Comparison of ENCODE assay signal across 13 cellular contexts in the genomic region with DNA sequence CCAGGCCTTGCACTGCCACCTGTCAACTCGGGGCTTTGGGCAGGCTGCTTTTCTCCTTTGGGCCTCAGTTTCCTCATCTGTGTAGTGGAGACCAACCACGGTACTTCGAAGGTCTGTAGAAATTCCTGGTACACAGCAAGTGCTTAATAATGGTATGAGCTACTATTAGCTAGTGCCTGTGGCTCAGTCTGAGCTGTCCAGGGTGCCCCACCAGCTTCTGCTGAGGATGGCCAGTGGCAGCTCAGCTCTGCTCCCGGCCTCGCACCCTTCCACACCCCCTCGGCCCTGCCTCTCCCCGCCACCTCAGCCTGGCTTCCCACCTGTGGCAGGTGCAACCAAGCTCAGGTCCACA. TPM values are rescaled to one million over a fixed set of nuclear protein-coding genes. Genes with fewer than 3 reads are reported as not detected.
A peak's percentile ranks its signal among the peaks of the same experiment; 100 is the strongest.
DNase-seq lines count a peak whose midpoint lies in the region; ATAC-seq and TF ChIP-seq lines count a peak whose summit lies in the region.
"Had no signal": no experiment of that assay in that cellular context is flagged by ENCODE, and none has a peak within 500 bp of the region (broad histone marks: within the 10 kb centered on the region; RNA-seq: fewer than 3 reads in every experiment).

No MANE protein-coding gene starts in this region.

- ATAC-seq in heart right ventricle = no peak
- no peak for ATAC-seq in left ventricle myocardium superior
- ATAC-seq in natural killer cell treated with Interleukin-12 subunit alpha and Interleukin-12 subunit beta and Interleukin-15 and Interleukin-18, amount 100 ng/mL, for 72 hours = no peak
- ATAC-seq in upper lobe of left lung (ENCODE audit: low FRiP score in 2 of 2) = peak in 1 of 2 donors; percentile 12
- no peak for ATAC-seq in HG03159 (IDR thresholded peaks at IDR 0.05; ENCODE audit: unreplicated experiment)
- ATAC-seq: SK-N-SH treated with all-trans-retinoic acid at 6 μM for 48 hours had no signal

- no peaks in the 10 kb centered on the region for H3K27me3 Mint-ChIP-seq in natural killer cell treated with Interleukin-12 subunit alpha and Interleukin-12 subunit beta and Interleukin-15 and Interleukin-18, amount 100 ng/mL, for 72 hours

- TF ChIP-seq EP300 in upper lobe of left lung (IDR thresholded peaks at IDR 0.05) = no peak

- H3K27ac ChIP-seq in heart right ventricle (peak overlapping the region in 9 of 10 donors; percentile 27 to 88 (median 72)), cingulate gyrus (ENCODE audit: low read depth, low read length) (peak overlapping the region; percentile 54), upper lobe of left lung (peak overlapping the region; percentile 54 to 88 (median 80))
- H3K27ac ChIP-seq: epithelial cell of prostate had no signal

- no peaks in the 10 kb centered on the region for H3K9me3 Mint-ChIP-seq in natural killer cell treated with Interleukin-12 subunit alpha and Interleukin-12 subunit beta and Interleukin-15 and Interleukin-18, amount 100 ng/mL, for 72 hours
- H3K9me3 Mint-ChIP-seq: activated naive CD4-positive, alpha-beta T cell treated with anti-CD3 and anti-CD28 coated beads, Interleukin-2, amount 50 U/mL, for 72 hours had no signal

- intact Hi-C loops in heart right ventricle (cut with DNase I) (no loop called here), left ventricle myocardium superior (cut with micrococcal nuclease) (no loop called here)

- H3K9me3 ChIP-seq in heart right ventricle (no peaks in the 10 kb centered on the region), upper lobe of left lung (no peaks in the 10 kb centered on the region)

- H3K27me3 ChIP-seq in heart right ventricle (no peaks in the 10 kb centered on the region), upper lobe of left lung (no peaks in the 10 kb centered on the region)

- no peak overlapping the region for H3K4me3 Mint-ChIP-seq in natural killer cell treated with Interleukin-12 subunit alpha and Interleukin-12 subunit beta and Interleukin-15 and Interleukin-18, amount 100 ng/mL, for 72 hours

- no peak for TF ChIP-seq POLR2A in upper lobe of left lung (IDR thresholded peaks at IDR 0.05)

- H3K4me1 Mint-ChIP-seq in natural killer cell treated with Interleukin-12 subunit alpha and Interleukin-12 subunit beta and Interleukin-15 and Interleukin-18, amount 100 ng/mL, for 72 hours (ENCODE audit: low read depth in 2 of 2) = peaks cover 20 to 26% of the 10 kb centered on the region in 2 donors

- H3K4me3 ChIP-seq in heart right ventricle (no peak overlapping the region), upper lobe of left lung (no peak overlapping the region)

- TF ChIP-seq CTCF in heart right ventricle (IDR thresholded peaks at IDR 0.05) (no peak), upper lobe of left lung (IDR thresholded peaks at IDR 0.05) (no peak)

- H3K36me3 Mint-ChIP-seq in natural killer cell treated with Interleukin-12 subunit alpha and Interleukin-12 subunit beta and Interleukin-15 and Interleukin-18, amount 100 ng/mL, for 72 hours = no peaks in the 10 kb centered on the region
- H3K36me3 Mint-ChIP-seq: activated naive CD4-positive, alpha-beta T cell treated with anti-CD3 and anti-CD28 coated beads, Interleukin-2, amount 50 U/mL, for 72 hours had no signal

- 95 to 96% methylated on average over 7 of the region's 7 CpGs for WGBS in heart right ventricle, 2 donors
- 90 to 98% methylated on average over 4 to 7 of the region's 7 CpGs for WGBS in upper lobe of left lung, 2 donors

- DNase-seq in heart right ventricle = no peak
- no peak for DNase-seq in left ventricle myocardium superior
- no peak for DNase-seq in natural killer cell treated with Interleukin-12 subunit alpha and Interleukin-12 subunit beta and Interleukin-15 and Interleukin-18, amount 100 ng/mL, for 72 hours (ENCODE audit: low spot score)
- DNase-seq in upper lobe of left lung = no peak
- no peak for DNase-seq in activated CD4-positive, alpha-beta T cell treated with anti-CD3 and anti-CD28 coated beads for 4 hours
- no peak for DNase-seq in SW 1271 (lab: John Stamatoyannopoulos, UW)
- DNase-seq: cerebellar nuclear complex had no signal

- H3K4me1 ChIP-seq in heart right ventricle (peaks cover 0 to 59% (median 13%) of the 10 kb centered on the region in 9 donors), upper lobe of left lung (peaks cover 16 to 33% (median 31%) of the 10 kb centered on the region in 4 donors)

- H3K27ac Mint-ChIP-seq in natural killer cell treated with Interleukin-12 subunit alpha and Interleukin-12 subunit beta and Interleukin-15 and Interleukin-18, amount 100 ng/mL, for 72 hours = peak overlapping the region; percentile 31 to 85
- H3K27ac Mint-ChIP-seq: activated naive CD4-positive, alpha-beta T cell treated with anti-CD3 and anti-CD28 coated beads, Interleukin-2, amount 50 U/mL, for 72 hours had no signal

- no peaks in the 10 kb centered on the region for H3K36me3 ChIP-seq in heart right ventricle
- H3K36me3 ChIP-seq in upper lobe of left lung = no peaks in the 10 kb centered on the region

RNA-seq across cellular contexts. Expression of gene PLCG2, which starts 26.2 kb away (rescaled TPM):
- total RNA-seq in heart right ventricle = 10 to 100 TPM in 2 of 10 donors, 1 to 10 TPM in 8; 4.1 to 18.2 (median 6.9) TPM
- polyA plus RNA-seq in heart right ventricle = 1 to 10 TPM; 2.4 to 5.6 TPM
- 5.2 TPM for total RNA-seq in left ventricle myocardium superior
- total RNA-seq in natural killer cell treated with Interleukin-12 subunit alpha and Interleukin-12 subunit beta and Interleukin-15 and Interleukin-18, amount 100 ng/mL, for 72 hours = 100 to 1,000 TPM in 1 of 2 donors, 10 to 100 TPM in 1; 73.4 to 101 TPM
- 10 to 100 TPM; 13.8 to 85.9 (median 35.1) TPM for total RNA-seq in upper lobe of left lung
- polyA plus RNA-seq: neural cell had no signal
